Comparison of ENCODE assay signal across 13 cellular contexts in the genomic region with DNA sequence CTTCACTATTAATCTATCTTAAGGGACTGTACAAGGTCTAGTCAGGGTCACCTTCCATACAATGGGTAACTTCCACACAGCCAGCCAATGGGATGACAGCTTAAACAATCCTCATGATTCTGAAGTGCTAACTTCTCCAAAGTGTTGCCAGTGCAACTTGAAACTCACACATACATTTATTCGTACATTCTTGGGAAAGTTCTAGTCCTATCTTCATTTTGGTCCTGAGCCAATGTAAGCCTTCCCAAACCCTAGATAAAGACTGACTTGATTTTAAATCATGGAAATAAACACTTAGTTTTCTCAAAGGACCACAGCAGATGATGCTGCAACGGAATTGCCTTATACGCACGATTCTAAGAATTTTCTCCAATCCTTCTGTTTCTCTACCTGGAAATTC.
DNase-seq lines count a peak whose midpoint lies in the region; ATAC-seq and TF ChIP-seq lines count a peak whose summit lies in the region.
"Had no signal": no experiment of that assay in that cellular context is flagged by ENCODE, and none has a peak within 500 bp of the region (broad histone marks: within the 10 kb centered on the region; RNA-seq: fewer than 3 reads in every experiment).

No MANE protein-coding gene starts in this region.

- H3K36me3 Mint-ChIP-seq in neural progenitor cell (no peaks in the 10 kb centered on the region), Calu3 (ENCODE audit: insufficient read depth, unreplicated experiment) (no peaks in the 10 kb centered on the region)

- no peak overlapping the region for H2AFZ ChIP-seq in neural progenitor cell (replicated peaks)

- CTCF ChIA-PET in Calu3 (lab: Charles Lee) = no interaction called here

- H3K27me3 ChIP-seq in brain microvascular endothelial cell (replicated peaks) (no peaks in the 10 kb centered on the region), neural progenitor cell (no peaks in the 10 kb centered on the region)

- H3K4me3 ChIP-seq in brain microvascular endothelial cell (ENCODE audit: low read depth, low read length) = no peak overlapping the region
- no peak overlapping the region for H3K4me3 ChIP-seq in neural progenitor cell

- H3K27me3 Mint-ChIP-seq in neural progenitor cell (ENCODE audit: insufficient read depth, low read depth) = peaks cover 3% of the 10 kb centered on the region
- H3K27me3 Mint-ChIP-seq in Calu3 (ENCODE audit: unreplicated experiment) = no peaks in the 10 kb centered on the region

- BruUV-seq in Calu3 (replicated peaks; lab: Mats Ljungman, UMichigan) = no TSS peak

- no peaks in the 10 kb centered on the region for H4K20me1 ChIP-seq in neural progenitor cell (ENCODE audit: low read depth)

- H3K9me3 Mint-ChIP-seq in neural progenitor cell (peaks cover 5% of the 10 kb centered on the region), Calu3 (ENCODE audit: low read depth, unreplicated experiment) (no peaks in the 10 kb centered on the region)

- H3K36me3 ChIP-seq in brain microvascular endothelial cell (replicated peaks) (no peaks in the 10 kb centered on the region), neural progenitor cell (no peaks in the 10 kb centered on the region)
- H3K36me3 ChIP-seq: BE2C had no signal

- peak overlapping the region; percentile 79 for H3K27ac Mint-ChIP-seq in neural progenitor cell
- H3K27ac Mint-ChIP-seq in Calu3 (ENCODE audit: unreplicated experiment) = no peak overlapping the region

- DNase-seq in brain microvascular endothelial cell (peak; percentile 53), neural progenitor cell (ENCODE audit: low spot score) (no peak), Calu3 (no peak), NCI-H1436 (lab: John Stamatoyannopoulos, UW) (no peak), NCI-H2029 treated with DMSO at 0.1 percent for 48 hours (lab: John Stamatoyannopoulos, UW) (no peak)
- DNase-seq: BE2C, GF-D8, GOT3, NCI-H187 treated with DMSO at 0.1 percent for 48 hours, NCI-H774, Right ventricle myocardium superior had no signal

- no peaks in the 10 kb centered on the region for H3K4me1 ChIP-seq in neural progenitor cell

- H3K27ac ChIP-seq in brain microvascular endothelial cell (no peak overlapping the region), neural progenitor cell (no peak overlapping the region)

- H3K9ac ChIP-seq in neural progenitor cell = no peak overlapping the region

- no peaks in the 10 kb centered on the region for H3K79me2 ChIP-seq in neural progenitor cell (ENCODE audit: low read depth)

- peaks cover 32% of the 10 kb centered on the region for H3K4me1 Mint-ChIP-seq in neural progenitor cell
- H3K4me1 Mint-ChIP-seq in Calu3 (ENCODE audit: low read depth, unreplicated experiment) = no peaks in the 10 kb centered on the region

- intact Hi-C loops in Calu3 (cut with micrococcal nuclease; ENCODE audit: unreplicated experiment) = loop anchor here (2.0 to 5.0 kb wide), 4 partner anchors 190 to 655 kb away; no protein-coding TSS in a partner anchor

- no peak overlapping the region for H3K4me2 ChIP-seq in neural progenitor cell

- no peak overlapping the region for H3K4me3 Mint-ChIP-seq in neural progenitor cell
- no peak overlapping the region for H3K4me3 Mint-ChIP-seq in Calu3 (ENCODE audit: low read depth, unreplicated experiment)

- no peaks in the 10 kb centered on the region for H3F3A ChIP-seq in neural progenitor cell (ENCODE audit: low read depth)

- TF ChIP-seq CTCF in brain microvascular endothelial cell (IDR thresholded peaks at IDR 0.05; ENCODE audit: low read depth, low read length, missing control alignments) = no peak
- TF ChIP-seq CTCF in neural progenitor cell (IDR thresholded peaks at IDR 0.05) = no peak
- no peak for TF ChIP-seq CTCF in Calu3 (IDR thresholded peaks at IDR 0.05; ENCODE audit: unreplicated experiment)

- ATAC-seq in GM18907 (IDR thresholded peaks at IDR 0.05; ENCODE audit: unreplicated experiment) (peak; percentile 25), HG03442 (IDR thresholded peaks at IDR 0.05; ENCODE audit: unreplicated experiment) (peak; percentile 13)

- in situ Hi-C loops in brain microvascular endothelial cell (cut with HindIII; ENCODE audit: low pct_ligation_motif_present, low sequenced_read_pairs) = loop anchor here (25.0 kb wide), 1 partner anchor 360 kb away; no protein-coding TSS in a partner anchor

- no peaks in the 10 kb centered on the region for H3K9me3 ChIP-seq in neural progenitor cell (ENCODE audit: low read depth)
- H3K9me3 ChIP-seq: BE2C had no signal
